ENCODE assay signal across 27 cellular contexts in genomic region chr7:1863091-1863900, GRCh38.
"Had no signal": no experiment of that assay in that cellular context is flagged by ENCODE, and none has a peak within 500 bp of the region (broad histone marks: within the 10 kb centered on the region; RNA-seq: fewer than 3 reads in every experiment).

No MANE protein-coding gene starts in this region.

- H3K27ac Mint-ChIP-seq: activated B cell treated with CpG ODN at 0.5 μM for 24 hours; activated CD8-positive, alpha-beta memory T cell treated with anti-CD3 and anti-CD28 coated beads, Interleukin-2, amount 10 ng/mL, durations not matched to agents 7 days and 5 days; natural killer cell; stimulated activated naive CD8-positive, alpha-beta T cell treated with anti-CD3 and anti-CD28 coated beads, Interleukin-15, Interleukin-2, amounts not matched to agents 100 ng/mL and 50 ng/mL, for 24 hours had no signal

- H3K36me3 Mint-ChIP-seq: activated CD8-positive, alpha-beta memory T cell treated with anti-CD3 and anti-CD28 coated beads, Interleukin-2, amount 10 ng/mL, durations not matched to agents 7 days and 5 days; activated naive CD4-positive, alpha-beta T cell treated with anti-CD3 and anti-CD28 coated beads, Interleukin-2, amount 50 U/mL, for 72 hours; natural killer cell; neural progenitor cell had no signal

- H3K4me1 ChIP-seq: colonic mucosa, esophagus squamous epithelium, heart right ventricle, lower lobe of right lung, uterus had no signal

- H3K27me3 Mint-ChIP-seq: activated B cell treated with CpG ODN at 0.5 μM for 24 hours; activated CD8-positive, alpha-beta memory T cell treated with anti-CD3 and anti-CD28 coated beads, Interleukin-2, amount 10 ng/mL, durations not matched to agents 7 days and 5 days; stimulated activated naive CD8-positive, alpha-beta T cell treated with anti-CD3 and anti-CD28 coated beads, Interleukin-15, Interleukin-2, amounts not matched to agents 100 ng/mL and 50 ng/mL, for 24 hours had no signal

- FAIRE-seq: bronchial epithelial cell, endometrium had no signal

- H3K4me3 Mint-ChIP-seq: activated B cell treated with CpG ODN at 0.5 μM for 24 hours; activated CD8-positive, alpha-beta memory T cell treated with anti-CD3 and anti-CD28 coated beads, Interleukin-2, amount 10 ng/mL, durations not matched to agents 7 days and 5 days; activated CD8-positive, alpha-beta T cell treated with anti-CD3 and anti-CD28 coated beads, Interleukin-2, amount 10 ng/mL, durations not matched to agents 7 days and 5 days; natural killer cell; stimulated activated naive CD8-positive, alpha-beta T cell treated with anti-CD3 and anti-CD28 coated beads, Interleukin-15, Interleukin-2, amounts not matched to agents 100 ng/mL and 50 ng/mL, for 24 hours had no signal

- H3K9ac ChIP-seq: neural progenitor cell had no signal

- DNase-seq: activated B cell treated with CpG ODN at 0.5 μM for 24 hours; activated CD8-positive, alpha-beta memory T cell treated with anti-CD3 and anti-CD28 coated beads, Interleukin-2, amount 10 ng/mL, durations not matched to agents 7 days and 5 days; activated CD8-positive, alpha-beta T cell treated with anti-CD3 and anti-CD28 coated beads, Interleukin-2, amount 10 ng/mL, durations not matched to agents 7 days and 5 days; activated naive CD4-positive, alpha-beta T cell; activated T-cell treated with anti-CD3 and anti-CD28 coated beads, Interleukin-2, amount 50 U/mL, for 48 hours; cerebellar nuclear complex; colonic mucosa; effector CD8-positive, alpha-beta T cell; esophagus squamous epithelium; foreskin melanocyte; heart right ventricle; kidney glomerular epithelial cell; lower lobe of right lung; mesenchymal stem cell; natural killer cell; spleen; stimulated activated CD4-positive, alpha-beta T cell treated with anti-CD3 and anti-CD28 coated beads, Interleukin-4, amount 100 ng/mL, for 1 hour; trophoblast cell; uterus had no signal

- H3K9me3 Mint-ChIP-seq: activated B cell treated with CpG ODN at 0.5 μM for 24 hours; activated naive CD4-positive, alpha-beta T cell treated with anti-CD3 and anti-CD28 coated beads, Interleukin-2, amount 50 U/mL, for 72 hours; natural killer cell; neural progenitor cell; stimulated activated naive CD8-positive, alpha-beta T cell treated with anti-CD3 and anti-CD28 coated beads, Interleukin-15, Interleukin-2, amounts not matched to agents 100 ng/mL and 50 ng/mL, for 24 hours had no signal

- H3K4me1 Mint-ChIP-seq: activated CD8-positive, alpha-beta memory T cell treated with anti-CD3 and anti-CD28 coated beads, Interleukin-2, amount 10 ng/mL, durations not matched to agents 7 days and 5 days had no signal

- ATAC-seq: activated CD8-positive, alpha-beta memory T cell treated with anti-CD3 and anti-CD28 coated beads, Interleukin-2, amount 10 ng/mL, durations not matched to agents 7 days and 5 days; activated CD8-positive, alpha-beta T cell treated with anti-CD3 and anti-CD28 coated beads, Interleukin-2, amount 10 ng/mL, durations not matched to agents 7 days and 5 days; activated naive CD4-positive, alpha-beta T cell treated with anti-CD3 and anti-CD28 coated beads, Interleukin-2, amount 50 U/mL, for 72 hours; natural killer cell; right cardiac atrium had no signal

- H3K36me3 ChIP-seq: colonic mucosa, esophagus squamous epithelium, heart right ventricle, lower lobe of right lung, neural progenitor cell, thoracic aorta, uterus had no signal

- H2AFZ ChIP-seq: neural progenitor cell had no signal

- H3K4me3 ChIP-seq: colonic mucosa, esophagus squamous epithelium, heart right ventricle, lower lobe of right lung, neural progenitor cell, spleen, thoracic aorta, uterus had no signal

- H3K27ac ChIP-seq: colonic mucosa, epithelial cell of prostate, esophagus squamous epithelium, heart right ventricle, lower lobe of right lung, neural progenitor cell, spleen, thoracic aorta, uterus had no signal

- H3K27me3 ChIP-seq: colonic mucosa, esophagus squamous epithelium, heart right ventricle, neural progenitor cell, spleen, uterus had no signal

- H3K9me3 ChIP-seq: colonic mucosa, esophagus squamous epithelium, heart right ventricle, lower lobe of right lung, spleen, thoracic aorta, uterus had no signal
